Comparison of ENCODE assay signal across 2 cellular contexts in genomic region chr3:72548992-72549391, GRCh38.
TF ChIP-seq lines count a peak whose summit lies in the region.

No MANE protein-coding gene starts in this region.

TF ChIP-seq in HepG2, 621 proteins besides CTCF, POLR2A, EP300 and RAD21:
- TF ChIP-seq CENPBD1 (CRISPR knock-in tag; IDR thresholded peaks at IDR 0.05; ENCODE audit: borderline replicate concordance, low read depth) = no peak
- TF ChIP-seq FOXK1 (CRISPR knock-in tag; IDR thresholded peaks at IDR 0.05; ENCODE audit: borderline replicate concordance, low read depth) = no peak
- no peak for TF ChIP-seq KLF9 (CRISPR knock-in tag; IDR thresholded peaks at IDR 0.05; ENCODE audit: low read depth)
- TF ChIP-seq STAG1 (CRISPR knock-in tag; IDR thresholded peaks at IDR 0.05) = peak; percentile 12; the same call in 1 of the 2 replicates
- TF ChIP-seq RFX3 (CRISPR knock-in tag; IDR thresholded peaks at IDR 0.05) = no peak

TF ChIP-seq in K562, 482 proteins besides CTCF, POLR2A, EP300 and RAD21:
- TF ChIP-seq ZNF431 (CRISPR knock-in tag; IDR thresholded peaks at IDR 0.05) (no peak), SPI1 (IDR thresholded peaks at IDR 0.05; ENCODE audit: borderline replicate concordance, low read depth, low read length) (peak; percentile 51; the same call in 1 of the 2 replicates)
TF ChIP-seq in K562: peak in this region for 1.
